20 cellular contexts compared by ENCODE assay signal in genomic region chr10:115814542-115814941, GRCh38.
DNase-seq lines count a peak whose midpoint lies in the region; ATAC-seq, FAIRE-seq and TF ChIP-seq lines count a peak whose summit lies in the region.
"Had no signal": no experiment of that assay in that cellular context is flagged by ENCODE, and none has a peak within 500 bp of the region (broad histone marks: within the 10 kb centered on the region; RNA-seq: fewer than 3 reads in every experiment).

No MANE protein-coding gene starts in this region.

- no peaks in the 10 kb centered on the region for H4K20me1 ChIP-seq in HepG2 (ENCODE audit: insufficient read depth, low read length)
- H4K20me1 ChIP-seq: BLaER1 treated with 17β-estradiol and CSF1 and Interleukin-3, amounts not matched to agents 10 nM and 100 nM had no signal

- TF ChIP-seq RAD21 in liver (IDR thresholded peaks at IDR 0.05) (no peak), HepG2 (CRISPR knock-in tag; IDR thresholded peaks at IDR 0.05) (no peak)

- TF ChIP-seq POLR2A in HepG2 (IDR thresholded peaks at IDR 0.05; ENCODE audit: insufficient read depth in 1 of 2, low read depth in 2 of 2, low read length in 2 of 2) = no peak

- POLR2A ChIA-PET in HepG2 (lab: Yijun Ruan, JAX) = no interaction called here

- H3K4me2 ChIP-seq in HepG2 (ENCODE audit: low read depth, low read length) = no peak overlapping the region
- H3K4me2 ChIP-seq: BLaER1 treated with 17β-estradiol and CSF1 and Interleukin-3, amounts not matched to agents 10 nM and 100 nM had no signal

- FAIRE-seq in HepG2 (lab: Jason Lieb, UNC) = no peak
- FAIRE-seq: GM12878, HTR-8/SVneo had no signal

- no peaks in the 10 kb centered on the region for H3K27me3 Mint-ChIP-seq in activated CD4-positive, alpha-beta T cell treated with anti-CD3 and anti-CD28 coated beads, Interleukin-2, amount 10 ng/mL, durations not matched to agents 24 days and 14 days
- H3K27me3 Mint-ChIP-seq: B cell, IgD-negative memory B cell had no signal

- H3K36me3 Mint-ChIP-seq in activated CD4-positive, alpha-beta T cell treated with anti-CD3 and anti-CD28 coated beads, Interleukin-2, amount 10 ng/mL, durations not matched to agents 24 days and 14 days (ENCODE audit: low read depth) = no peaks in the 10 kb centered on the region
- H3K36me3 Mint-ChIP-seq: CD8-positive, alpha-beta T cell; IgD-negative memory B cell had no signal

- H3K4me3 Mint-ChIP-seq in activated CD4-positive, alpha-beta T cell treated with anti-CD3 and anti-CD28 coated beads, Interleukin-2, amount 10 ng/mL, durations not matched to agents 24 days and 14 days = no peak overlapping the region
- H3K4me3 Mint-ChIP-seq: B cell; CD8-positive, alpha-beta T cell; HFFc6; IgD-negative memory B cell had no signal

- H3K4me3 ChIP-seq in liver (ENCODE audit: low read depth in 1 of 3, low read length in 3 of 3) (no peak overlapping the region), HepG2 (replicated peaks in 1 of 3; ENCODE audit: insufficient read depth in 1 of 3, low read depth in 2 of 3, low read length in 3 of 3) (no peak overlapping the region), right cardiac atrium (ENCODE audit: low read length) (no peak overlapping the region)
- H3K4me3 ChIP-seq: BLaER1 treated with 17β-estradiol and CSF1 and Interleukin-3, amounts not matched to agents 10 nM and 100 nM; GM12878 had no signal

- H3K4me1 Mint-ChIP-seq in activated CD4-positive, alpha-beta T cell treated with anti-CD3 and anti-CD28 coated beads, Interleukin-2, amount 10 ng/mL, durations not matched to agents 24 days and 14 days = no peaks in the 10 kb centered on the region
- H3K4me1 Mint-ChIP-seq: B cell, IgD-negative memory B cell had no signal

- in situ Hi-C loops in HepG2 (cut with HindIII; ENCODE audit: extremely low pct_ligation_motif_present, low pct_unique_long_range_greater_than_20kb) = no loop called here

- ATAC-seq in HepG2 (no peak), left lobe of liver (peak; percentile 88), right cardiac atrium (no peak)
- ATAC-seq: CD8-positive, alpha-beta T cell; GM12878; HCT116 had no signal

- H3K4me1 ChIP-seq in liver (ENCODE audit: control insufficient read depth in 4 of 4, insufficient read depth in 4 of 4, low read length in 3 of 4) = peaks cover 0 to 10% (median 4%) of the 10 kb centered on the region in 4 donors
- no peaks in the 10 kb centered on the region for H3K4me1 ChIP-seq in HepG2 (ENCODE audit: insufficient read depth, low read length)
- no peaks in the 10 kb centered on the region for H3K4me1 ChIP-seq in right cardiac atrium (ENCODE audit: control insufficient read depth, insufficient read depth, low read length)
- H3K4me1 ChIP-seq: BLaER1 treated with 17β-estradiol and CSF1 and Interleukin-3, amounts not matched to agents 10 nM and 100 nM had no signal

- H3K36me3 ChIP-seq in liver (ENCODE audit: control insufficient read depth in 4 of 4, insufficient read depth in 3 of 4, low read depth in 1 of 4, low read length in 3 of 4) (no peaks in the 10 kb centered on the region), HepG2 (replicated peaks in 1 of 2; ENCODE audit: control insufficient read depth in 1 of 2, insufficient read depth in 2 of 2, low read length in 2 of 2) (no peaks in the 10 kb centered on the region)
- H3K36me3 ChIP-seq: BLaER1 treated with 17β-estradiol and CSF1 and Interleukin-3, amounts not matched to agents 10 nM and 100 nM had no signal

- no peaks in the 10 kb centered on the region for H3K79me2 ChIP-seq in HepG2 (ENCODE audit: insufficient read depth, low read length)

- CTCF ChIA-PET in HepG2 (lab: Yijun Ruan, JAX; ENCODE audit: low intra/inter-chr PET ratio, low total read pairs) = no interaction called here

- no peaks in the 10 kb centered on the region for H3K27me3 ChIP-seq in liver (ENCODE audit: control insufficient read depth in 4 of 4, insufficient read depth in 4 of 4, low read length in 3 of 4)
- H3K27me3 ChIP-seq in HepG2 (ENCODE audit: control insufficient read depth in 1 of 2, insufficient read depth in 2 of 2, low read length in 2 of 2) = no peaks in the 10 kb centered on the region
- no peaks in the 10 kb centered on the region for H3K27me3 ChIP-seq in right cardiac atrium (ENCODE audit: control insufficient read depth, insufficient read depth)
- H3K27me3 ChIP-seq: BLaER1 treated with 17β-estradiol and CSF1 and Interleukin-3, amounts not matched to agents 10 nM and 100 nM had no signal

- DNase-seq in HepG2 (ENCODE audit: low spot score) (no peak), left lobe of liver (ENCODE audit: low spot score) (no peak), renal cortical epithelial cell (ENCODE audit: low read depth) (peak; percentile 45), right cardiac atrium (no peak), putamen (ENCODE audit: low spot score) (no peak)
- DNase-seq in activated CD4-positive, alpha-beta T cell treated with anti-CD3 and anti-CD28 coated beads, Interleukin-2, amount 10 ng/mL, durations not matched to agents 24 days and 14 days = no peak
- DNase-seq: Calu3; CD8-positive, alpha-beta T cell; DMS79 treated with DMSO at 0.1 percent for 48 hours; GOT3; H7; HFFc6 had no signal

- no peaks in the 10 kb centered on the region for H3K9me3 Mint-ChIP-seq in activated CD4-positive, alpha-beta T cell treated with anti-CD3 and anti-CD28 coated beads, Interleukin-2, amount 10 ng/mL, durations not matched to agents 24 days and 14 days
- H3K9me3 Mint-ChIP-seq: CD8-positive, alpha-beta T cell; HFFc6 had no signal

- no peak overlapping the region for H3K27ac ChIP-seq in liver (ENCODE audit: low read depth in 1 of 2, low read length in 2 of 2)
- no peak overlapping the region for H3K27ac ChIP-seq in HepG2 (ENCODE audit: extremely low read length, insufficient read depth, low read length)
- H3K27ac ChIP-seq in right cardiac atrium (ENCODE audit: low read length) = no peak overlapping the region
- H3K27ac ChIP-seq: 22Rv1; BLaER1 treated with 17β-estradiol and CSF1 and Interleukin-3, amounts not matched to agents 10 nM and 100 nM had no signal

- H3K27ac Mint-ChIP-seq in activated CD4-positive, alpha-beta T cell treated with anti-CD3 and anti-CD28 coated beads, Interleukin-2, amount 10 ng/mL, durations not matched to agents 24 days and 14 days = no peak overlapping the region
- H3K27ac Mint-ChIP-seq: B cell; CD8-positive, alpha-beta T cell; HFFc6; IgD-negative memory B cell had no signal

- H2AFZ ChIP-seq in HepG2 (ENCODE audit: low read length) = no peak overlapping the region

- no peak for TF ChIP-seq EP300 in HepG2 (IDR thresholded peaks at IDR 0.05; ENCODE audit: low read depth in 2 of 2, low read length in 2 of 2)
- TF ChIP-seq EP300 in HepG2 (CRISPR knock-in tag; IDR thresholded peaks at IDR 0.05; ENCODE audit: borderline replicate concordance) = no peak

- no TSS peak for BruUV-seq in HepG2 (replicated peaks; lab: Mats Ljungman, UMichigan)

- no peak overlapping the region for H3K9ac ChIP-seq in liver (ENCODE audit: low read depth in 1 of 2, low read length in 2 of 2)
- no peak overlapping the region for H3K9ac ChIP-seq in HepG2 (ENCODE audit: insufficient read depth, low read depth, low read length)
- H3K9ac ChIP-seq: BLaER1 treated with 17β-estradiol and CSF1 and Interleukin-3, amounts not matched to agents 10 nM and 100 nM had no signal

- intact Hi-C loops in HepG2 (cut with micrococcal nuclease; ENCODE audit: unreplicated experiment) (no loop called here), right cardiac atrium (cut with DNase I) (no loop called here)
- intact Hi-C loops in activated CD4-positive, alpha-beta T cell treated with anti-CD3 and anti-CD28 coated beads, Interleukin-2, amount 10 ng/mL, durations not matched to agents 24 days and 14 days (cut with micrococcal nuclease) = no loop called here

- WGBS in liver = 29% methylated on average over 2 of the region's 2 CpGs
- WGBS in HepG2 (ENCODE audit: low lambda C conversion rate) = 2% methylated on average over 2 of the region's 2 CpGs
- WGBS in right cardiac atrium = 37% methylated on average over 2 of the region's 2 CpGs

- H3K9me3 ChIP-seq in liver (ENCODE audit: control insufficient read depth in 4 of 4, low read length in 3 of 4) (no peaks in the 10 kb centered on the region), HepG2 (ENCODE audit: low read length) (no peaks in the 10 kb centered on the region), right cardiac atrium (ENCODE audit: control insufficient read depth, low read length) (no peaks in the 10 kb centered on the region)

- TF ChIP-seq CTCF in liver (IDR thresholded peaks at IDR 0.05; ENCODE audit: low read depth, low read length, missing input control) (no peak), HepG2 (CRISPR knock-in tag; IDR thresholded peaks at IDR 0.05) (no peak)

TF ChIP-seq in liver, 16 proteins besides CTCF, POLR2A, EP300 and RAD21 (continues in another document):
- TF ChIP-seq TAF1 (conservative IDR thresholded peaks at IDR 0.05) = no peak
- TF ChIP-seq HNF4G (IDR thresholded peaks at IDR 0.05) = no peak
- no peak for TF ChIP-seq EGR1 (IDR thresholded peaks at IDR 0.05; ENCODE audit: low read depth in 2 of 2)
- TF ChIP-seq MAX (IDR thresholded peaks at IDR 0.05) = no peak
- peak; percentile 44 for TF ChIP-seq SP1 (IDR thresholded peaks at IDR 0.05)

TF ChIP-seq in HepG2, 621 proteins besides CTCF, POLR2A, EP300 and RAD21 (continues in another document):
- no peak for TF ChIP-seq ATF6 (CRISPR knock-in tag; conservative IDR thresholded peaks at IDR 0.05)
- no peak for TF ChIP-seq FOXC1 (CRISPR knock-in tag; IDR thresholded peaks at IDR 0.05; ENCODE audit: borderline replicate concordance)
- TF ChIP-seq BRD4 (CRISPR knock-in tag; IDR thresholded peaks at IDR 0.05) = no peak
- TF ChIP-seq KMT2B (CRISPR knock-in tag; IDR thresholded peaks at IDR 0.05) = no peak
- TF ChIP-seq THAP7 (CRISPR knock-in tag; IDR thresholded peaks at IDR 0.05) = no peak
